ENCODE assay signal across 10 cellular contexts in genomic region chr5:157047017-157047416, GRCh38. TPM values are rescaled to one million over a fixed set of nuclear protein-coding genes. Genes with fewer than 3 reads are reported as not detected.
"Had no signal": no experiment of that assay in that cellular context is flagged by ENCODE, and none has a peak within 500 bp of the region (broad histone marks: within the 10 kb centered on the region; RNA-seq: fewer than 3 reads in every experiment).

No MANE protein-coding gene starts in this region.

RNA-seq across cellular contexts. Expression of gene HAVCR1, which starts 11.9 kb away (rescaled TPM):
- total RNA-seq: lower lobe of right lung, mammary epithelial cell, pulmonary artery endothelial cell, right atrium auricular region, smooth muscle cell, vagina had no signal
- polyA plus RNA-seq: heart right ventricle, keratinocyte, mammary epithelial cell, neural cell, ovary, smooth muscle cell had no signal
